13 cellular contexts compared by ENCODE assay signal in genomic region chr1:173503391-173503790, GRCh38. TPM values are rescaled to one million over a fixed set of nuclear protein-coding genes. Genes with fewer than 3 reads are reported as not detected.
DNase-seq lines count a peak whose midpoint lies in the region.
"Had no signal": no experiment of that assay in that cellular context is flagged by ENCODE, and none has a peak within 500 bp of the region (broad histone marks: within the 10 kb centered on the region; RNA-seq: fewer than 3 reads in every experiment).

No MANE protein-coding gene starts in this region.

- H3K27me3 ChIP-seq in adipocyte (replicated peaks; ENCODE audit: control insufficient read depth, insufficient read depth, low read length) = no peaks in the 10 kb centered on the region

- peak overlapping the region; percentile 66 for H3K9ac ChIP-seq in adipocyte (ENCODE audit: low read length)

- H3K4me1 ChIP-seq in adipocyte (ENCODE audit: control insufficient read depth, insufficient read depth, low read length) = peaks cover 29% of the 10 kb centered on the region
- H3K4me1 ChIP-seq: lower lobe of right lung had no signal

- no peaks in the 10 kb centered on the region for H3K36me3 ChIP-seq in adipocyte (ENCODE audit: control insufficient read depth, insufficient read depth, low read length, severe bottlenecking)
- H3K36me3 ChIP-seq: lower lobe of right lung had no signal

- H3K9me3 ChIP-seq in adipocyte (ENCODE audit: control insufficient read depth, low read length) = no peaks in the 10 kb centered on the region
- H3K9me3 ChIP-seq: lower lobe of right lung had no signal

- DNase-seq in NCI-H2081 (lab: John Stamatoyannopoulos, UW) = peak; percentile 19 to 28
- no peak for DNase-seq in NCI-H2081 treated with DMSO at 0.1 percent for 48 hours (lab: John Stamatoyannopoulos, UW)
- DNase-seq in NCI-H2171 (lab: John Stamatoyannopoulos, UW) = peak; percentile 6
- peak; percentile 23 for DNase-seq in adipocyte (ENCODE audit: low read depth)
- peak; percentile 12 for DNase-seq in mucosa of gallbladder (ENCODE audit: low spot score)
- no peak for DNase-seq in COLO829 (ENCODE audit: low spot score)
- DNase-seq in HuH-7 (ENCODE audit: low spot score) = no peak
- DNase-seq in activated CD8-positive, alpha-beta memory T cell treated with anti-CD3 and anti-CD28 coated beads, Interleukin-2, amount 50 U/mL, for 4 hours = no peak
- DNase-seq: activated naive CD8-positive, alpha-beta T cell treated with anti-CD3 and anti-CD28 coated beads for 36 hours; dermis blood vessel endothelial cell; DMS79; lower lobe of right lung; NCI-H2029 had no signal

- H3K4me3 ChIP-seq in adipocyte (ENCODE audit: low read length) = peak overlapping the region; percentile 35
- H3K4me3 ChIP-seq: lower lobe of right lung had no signal

RNA-seq across cellular contexts. Expression of gene PRDX6, which starts 26.3 kb away (rescaled TPM):
- 146 TPM for total RNA-seq in mucosa of gallbladder

Comparison
In these comparisons a context has a peak if more than half of its experiments do, and no peak if none do; other contexts are left out.
1. DNase-seq: peak in NCI-H2081 (2 of 2), NCI-H2171 (single experiment), adipocyte (single experiment) and mucosa of gallbladder (single experiment); none in NCI-H2081 treated with DMSO at 0.1 percent for 48 hours (single experiment), COLO829 (single experiment), HuH-7 (single experiment) and activated CD8-positive, alpha-beta memory T cell treated with anti-CD3 and anti-CD28 coated beads, Interleukin-2, amount 50 U/mL, for 4 hours (single experiment).